26 cellular contexts compared by ENCODE assay signal in genomic region chr11:67522844-67523555, GRCh38. TPM values are rescaled to one million over a fixed set of nuclear protein-coding genes. Genes with fewer than 3 reads are reported as not detected.
"Had no signal": no experiment of that assay in that cellular context is flagged by ENCODE, and none has a peak within 500 bp of the region (broad histone marks: within the 10 kb centered on the region; RNA-seq: fewer than 3 reads in every experiment).

Gene CABP2 (minus strand): TSS chr11:67523446. CDS start chr11:67523326, 120 bp downstream.

- H3K4me3 Mint-ChIP-seq: activated CD4-positive, alpha-beta T cell treated with anti-CD3 and anti-CD28 coated beads, Interleukin-2, amount 10 ng/mL, durations not matched to agents 24 days and 14 days; activated naive CD4-positive, alpha-beta T cell treated with anti-CD3 and anti-CD28 coated beads, Interleukin-2, amount 10 ng/mL, durations not matched to agents 7 days and 5 days; activated naive CD8-positive, alpha-beta T cell treated with anti-CD3 and anti-CD28 coated beads for 36 hours; T-helper 1 cell treated with Interleukin-12 subunit alpha and Interleukin-12 subunit beta and Interleukin-4 antibody, amounts not matched to agents 30 μg/mL and 1 μg/mL, for 36 hours; WTC11 had no signal

- H3K27ac Mint-ChIP-seq: activated CD4-positive, alpha-beta T cell treated with anti-CD3 and anti-CD28 coated beads, Interleukin-2, amount 10 ng/mL, durations not matched to agents 24 days and 14 days; activated naive CD4-positive, alpha-beta T cell treated with anti-CD3 and anti-CD28 coated beads, Interleukin-2, amount 10 ng/mL, durations not matched to agents 7 days and 5 days; activated naive CD8-positive, alpha-beta T cell treated with anti-CD3 and anti-CD28 coated beads for 36 hours; activated T-helper 2 cell treated with anti-CD3 and anti-CD28 coated beads, Interferon-gamma antibody, Interleukin-2, Interleukin-4, amounts not matched to agents 10 μg/mL and 5 μg/mL and 100 μg/mL, durations not matched to agents 14 hours and 24 hours and 36 hours; WTC11 had no signal

- DNase-seq: activated CD4-positive, alpha-beta T cell treated with anti-CD3 and anti-CD28 coated beads for 1 hour; activated CD4-positive, alpha-beta T cell treated with anti-CD3 and anti-CD28 coated beads, Interleukin-2, amount 10 ng/mL, durations not matched to agents 24 days and 14 days; activated CD4-positive, alpha-beta T cell treated with anti-CD3 and anti-CD28 coated beads, Interleukin-2, amount 50 U/mL, for 48 hours; activated gamma-delta T cell treated with Interleukin-2 at 50 U/mL for 16 hours; activated naive CD4-positive, alpha-beta T cell treated with anti-CD3 and anti-CD28 coated beads, Interleukin-2, amount 10 ng/mL, durations not matched to agents 7 days and 5 days; activated naive CD8-positive, alpha-beta T cell treated with anti-CD3 and anti-CD28 coated beads for 36 hours; activated T-cell treated with anti-CD3 and anti-CD28 coated beads for 4 hours; activated T-cell treated with anti-CD3 and anti-CD28 coated beads, Interleukin-2, amount 50 U/mL, for 48 hours; brain microvascular endothelial cell; Kasumi-1; KBM-7; NCI-H1092; NCI-H1417; NCI-H1930; NCI-H2171; NCI-H2227 treated with DMSO at 0.1 percent for 48 hours; NCI-H446 treated with DMSO at 0.1 percent for 48 hours; NCI-H526 treated with DMSO at 0.1 percent for 48 hours; PC-3; SHP77 treated with DMSO at 0.1 percent for 48 hours had no signal

- H3K4me3 ChIP-seq: cardiac muscle cell had no signal

- H3K27ac ChIP-seq: brain microvascular endothelial cell, cardiac muscle cell had no signal

- H3K27me3 ChIP-seq: brain microvascular endothelial cell, cardiac muscle cell had no signal

- H3K27me3 Mint-ChIP-seq: activated naive CD8-positive, alpha-beta T cell treated with anti-CD3 and anti-CD28 coated beads for 36 hours had no signal

- H3K9me3 Mint-ChIP-seq: activated naive CD4-positive, alpha-beta T cell treated with anti-CD3 and anti-CD28 coated beads, Interleukin-2, amount 10 ng/mL, durations not matched to agents 7 days and 5 days; activated naive CD8-positive, alpha-beta T cell treated with anti-CD3 and anti-CD28 coated beads for 36 hours; activated T-helper 2 cell treated with anti-CD3 and anti-CD28 coated beads, Interferon-gamma antibody, Interleukin-2, Interleukin-4, amounts not matched to agents 10 μg/mL and 5 μg/mL and 100 μg/mL, durations not matched to agents 14 hours and 24 hours and 36 hours; T-helper 1 cell treated with Interleukin-12 subunit alpha and Interleukin-12 subunit beta and Interleukin-4 antibody, amounts not matched to agents 30 μg/mL and 1 μg/mL, for 36 hours had no signal

- H3K36me3 Mint-ChIP-seq: activated naive CD4-positive, alpha-beta T cell treated with anti-CD3 and anti-CD28 coated beads, Interleukin-2, amount 10 ng/mL, durations not matched to agents 7 days and 5 days; activated naive CD8-positive, alpha-beta T cell treated with anti-CD3 and anti-CD28 coated beads for 36 hours; WTC11 had no signal

- H3K4me1 Mint-ChIP-seq: activated CD4-positive, alpha-beta T cell treated with anti-CD3 and anti-CD28 coated beads, Interleukin-2, amount 10 ng/mL, durations not matched to agents 24 days and 14 days; activated naive CD4-positive, alpha-beta T cell treated with anti-CD3 and anti-CD28 coated beads, Interleukin-2, amount 10 ng/mL, durations not matched to agents 7 days and 5 days; activated naive CD8-positive, alpha-beta T cell treated with anti-CD3 and anti-CD28 coated beads for 36 hours; WTC11 had no signal

- ATAC-seq: WTC11 had no signal

- H3K36me3 ChIP-seq: brain microvascular endothelial cell, cardiac muscle cell had no signal

RNA-seq across cellular contexts. Expression of gene CABP2, which starts in this region (rescaled TPM):
- total RNA-seq: activated CD4-positive, alpha-beta T cell treated with anti-CD3 and anti-CD28 coated beads, Interleukin-2, amount 10 ng/mL, durations not matched to agents 24 days and 14 days; activated naive CD8-positive, alpha-beta T cell treated with anti-CD3 and anti-CD28 coated beads for 36 hours; activated T-helper 2 cell treated with anti-CD3 and anti-CD28 coated beads, Interferon-gamma antibody, Interleukin-2, Interleukin-4, amounts not matched to agents 10 μg/mL and 5 μg/mL and 100 μg/mL, durations not matched to agents 14 hours and 24 hours and 36 hours; cardiac muscle cell; PC-3; SK-MEL-5; WTC11 had no signal
- polyA plus RNA-seq: adipose tissue, cardiac muscle cell had no signal
